In genomic region chr2:109372171-109372568, GRCh38 we compare ENCODE assay signal across 19 cellular contexts.
DNase-seq lines count a peak whose midpoint lies in the region; ATAC-seq and TF ChIP-seq lines count a peak whose summit lies in the region.
"Had no signal": no experiment of that assay in that cellular context is flagged by ENCODE, and none has a peak within 500 bp of the region (broad histone marks: within the 10 kb centered on the region; RNA-seq: fewer than 3 reads in every experiment).

No MANE protein-coding gene starts in this region.

- H3K27ac Mint-ChIP-seq in T-cell: no peak overlapping the region
- H3K27ac Mint-ChIP-seq: CD4-positive, alpha-beta memory T cell had no signal

- no peak for ATAC-seq in upper lobe of right lung
- no peak for ATAC-seq in T-cell (replicated peaks in 1 of 4)
- ATAC-seq: A549 had no signal

- H3K27ac ChIP-seq in Peyer's patch (no peak overlapping the region), upper lobe of right lung (no peak overlapping the region), transverse colon (no peak overlapping the region)
- H3K27ac ChIP-seq: A549 had no signal

- CTCF ChIA-PET in T-cell (lab: Charles Lee): no interaction called here

- no peak for TF ChIP-seq CTCF in Peyer's patch (IDR thresholded peaks at IDR 0.05)
- no peak for TF ChIP-seq CTCF in upper lobe of right lung (IDR thresholded peaks at IDR 0.05)
- no peak for TF ChIP-seq CTCF in transverse colon (IDR thresholded peaks at IDR 0.05)

- no peaks in the 10 kb centered on the region for H3K4me1 Mint-ChIP-seq in T-cell
- H3K4me1 Mint-ChIP-seq: CD4-positive, alpha-beta memory T cell had no signal

- POLR2A ChIA-PET in T-cell (lab: Charles Lee): no interaction called here

- H3K9me3 Mint-ChIP-seq in T-cell: no peaks in the 10 kb centered on the region
- H3K9me3 Mint-ChIP-seq: CD4-positive, alpha-beta memory T cell had no signal

- H3K4me3 Mint-ChIP-seq in T-cell: no peak overlapping the region
- H3K4me3 Mint-ChIP-seq: CD4-positive, alpha-beta memory T cell had no signal

- peak; percentile 1 for DNase-seq in activated gamma-delta T cell treated with Interleukin-2 at 50 U/mL for 16 hours
- no peak for DNase-seq in activated gamma-delta T cell (lab: John Stamatoyannopoulos, UW)
- peak; percentile 3 to 18 (median 7) for DNase-seq in Peyer's patch
- DNase-seq in mesenteric fat pad (ENCODE audit: low spot score): peak; percentile 39
- peak; percentile 23 for DNase-seq in upper lobe of right lung
- no peak for DNase-seq in transverse colon
- DNase-seq in NCI-H748 treated with DMSO at 0.1 percent for 48 hours (lab: John Stamatoyannopoulos, UW): no peak
- DNase-seq in T-cell: no peak
- DNase-seq: Calu3; CD4-positive, alpha-beta memory T cell; GF-D8; MM.1S; NCI-H1092; NCI-H1436 treated with DMSO at 0.1 percent for 48 hours; NCI-H2171; NCI-H446; NCI-H774; SIG-M5 had no signal

- no peak for TF ChIP-seq EP300 in transverse colon (IDR thresholded peaks at IDR 0.05; ENCODE audit: low read depth)

- H3K27me3 ChIP-seq in Peyer's patch (no peaks in the 10 kb centered on the region), upper lobe of right lung (no peaks in the 10 kb centered on the region), transverse colon (no peaks in the 10 kb centered on the region)

- TF ChIP-seq POLR2A in Peyer's patch (IDR thresholded peaks at IDR 0.05) (no peak), transverse colon (IDR thresholded peaks at IDR 0.05) (no peak)

- 80% methylated on average over 4 of the region's 4 CpGs; no CpG with 5 or more reads in 1 of the 2 donors for WGBS in transverse colon (ENCODE audit: low coverage in 1 of 2), 2 donors

- H3K9me3 ChIP-seq in Peyer's patch: no peaks in the 10 kb centered on the region
- no peaks in the 10 kb centered on the region for H3K9me3 ChIP-seq in upper lobe of right lung
- H3K9me3 ChIP-seq in transverse colon: no peaks in the 10 kb centered on the region
- H3K9me3 ChIP-seq: A549 had no signal

- intact Hi-C loops in upper lobe of right lung (cut with DNase I): no loop called here
- intact Hi-C loops in transverse colon (cut with DNase I; ENCODE audit: low total_unique reads): no loop called here

- peaks cover 0 to 3% of the 10 kb centered on the region in 2 donors for H3K27me3 Mint-ChIP-seq in T-cell

- H3K36me3 Mint-ChIP-seq in T-cell: peaks cover 10% of the 10 kb centered on the region
- H3K36me3 Mint-ChIP-seq: CD4-positive, alpha-beta memory T cell had no signal

- H3K4me1 ChIP-seq in Peyer's patch (no peaks in the 10 kb centered on the region), upper lobe of right lung (no peaks in the 10 kb centered on the region), transverse colon (peaks cover 0 to 11% (median 2%) of the 10 kb centered on the region in 4 donors)
- H3K4me1 ChIP-seq: A549 had no signal

- H3K4me3 ChIP-seq in Peyer's patch (no peak overlapping the region), upper lobe of right lung (no peak overlapping the region), transverse colon (no peak overlapping the region)
- H3K4me3 ChIP-seq: A549 had no signal

- H3K36me3 ChIP-seq in Peyer's patch (no peaks in the 10 kb centered on the region), upper lobe of right lung (peaks cover 7% of the 10 kb centered on the region), transverse colon (no peaks in the 10 kb centered on the region)

- in situ Hi-C loops in transverse colon (cut with MboI; ENCODE audit: low pct_ligation_motif_present in 1 of 4, low pct_unique_long_range_greater_than_20kb in 1 of 4, low sequenced_read_pairs in 3 of 4): no loop called here

Comparison
In these comparisons a context has a peak if more than half of its experiments do, and no peak if none do; other contexts are left out.
1. DNase-seq: peak in activated gamma-delta T cell treated with Interleukin-2 at 50 U/mL for 16 hours (single experiment), Peyer's patch (3 of 3), mesenteric fat pad (single experiment) and upper lobe of right lung (single experiment); none in activated gamma-delta T cell (single experiment), transverse colon (single experiment), NCI-H748 treated with DMSO at 0.1 percent for 48 hours (single experiment) and T-cell (0 of 34).